In genomic region chrX:56233100-56233499, GRCh38 we compare ENCODE assay signal across 8 cellular contexts. TPM values are rescaled to one million over a fixed set of nuclear protein-coding genes. Genes with fewer than 3 reads are reported as not detected.
DNase-seq lines count a peak whose midpoint lies in the region; ATAC-seq and TF ChIP-seq lines count a peak whose summit lies in the region.

No MANE protein-coding gene starts in this region.

- H3K27me3 Mint-ChIP-seq in activated T-cell treated with anti-CD3 and anti-CD28 coated beads, Interleukin-2, amount 50 U/mL, for 4 hours (ENCODE audit: low read depth): no peaks in the 10 kb centered on the region

- H3K27ac ChIP-seq in lower lobe of right lung (peak overlapping the region; percentile 75), transverse colon (peak overlapping the region; percentile 71 to 80 (median 74)), RWPE1 (no peak overlapping the region)

- TF ChIP-seq EP300 in transverse colon (IDR thresholded peaks at IDR 0.05; ENCODE audit: low read depth): no peak

- H3K4me3 Mint-ChIP-seq in activated T-cell treated with anti-CD3 and anti-CD28 coated beads, Interleukin-2, amount 50 U/mL, for 4 hours: peak overlapping the region; percentile 81

- 62% methylated on average over 17 of the region's 17 CpGs; no CpG with 5 or more reads in 1 of the 2 donors for WGBS in transverse colon (ENCODE audit: low coverage in 1 of 2), 2 donors

- no peaks in the 10 kb centered on the region for H3K9me3 ChIP-seq in lower lobe of right lung
- H3K9me3 ChIP-seq in transverse colon: no peaks in the 10 kb centered on the region

- H3K4me3 ChIP-seq in lower lobe of right lung: peak overlapping the region; percentile 63
- H3K4me3 ChIP-seq in transverse colon: peak overlapping the region; percentile 3 to 51 (median 29)

- in situ Hi-C loops in transverse colon (cut with MboI; ENCODE audit: low pct_ligation_motif_present in 1 of 4, low pct_unique_long_range_greater_than_20kb in 1 of 4, low sequenced_read_pairs in 3 of 4): no loop called here

- no peaks in the 10 kb centered on the region for H3K4me1 ChIP-seq in lower lobe of right lung
- peaks cover 0 to 20% (median 4%) of the 10 kb centered on the region in 4 donors for H3K4me1 ChIP-seq in transverse colon

- intact Hi-C loops in lower lobe of right lung (cut with DNase I): no loop called here
- intact Hi-C loops in transverse colon (cut with DNase I; ENCODE audit: low total_unique reads): no loop called here

- ATAC-seq in activated T-cell treated with anti-CD3 and anti-CD28 coated beads, Interleukin-2, amount 50 U/mL, for 4 hours: no peak
- ATAC-seq in lower lobe of right lung (peak; percentile 77 to 80), HG03354 (IDR thresholded peaks at IDR 0.05; ENCODE audit: poor library complexity, severe bottlenecking, unreplicated experiment) (no peak)

- TF ChIP-seq CTCF in lower lobe of right lung (IDR thresholded peaks at IDR 0.05) (no peak), transverse colon (IDR thresholded peaks at IDR 0.05) (no peak), RWPE1 (conservative IDR thresholded peaks at IDR 0.05; ENCODE audit: low read depth) (no peak)

- no peak for TF ChIP-seq POLR2A in transverse colon (IDR thresholded peaks at IDR 0.05)

- POLR2A ChIA-PET in RWPE1 (lab: Yijun Ruan, JAX; ENCODE audit: low non-redundant PET): no interaction called here

- DNase-seq in activated T-cell treated with anti-CD3 and anti-CD28 coated beads, Interleukin-2, amount 50 U/mL, for 4 hours: no peak
- no peak for DNase-seq in activated T-cell treated with anti-CD3 and anti-CD28 coated beads, Interleukin-2, amount 50 U/mL, for 1 hour
- peak; percentile 15 for DNase-seq in cerebellar cortex (ENCODE audit: low spot score)
- no peak for DNase-seq in lower lobe of right lung
- no peak for DNase-seq in transverse colon
- DNase-seq in NCI-H524 treated with DMSO at 0.1 percent for 48 hours (lab: John Stamatoyannopoulos, UW): no peak
- DNase-seq in RWPE1 (ENCODE audit: low spot score): no peak

- no peaks in the 10 kb centered on the region for H3K36me3 Mint-ChIP-seq in activated T-cell treated with anti-CD3 and anti-CD28 coated beads, Interleukin-2, amount 50 U/mL, for 4 hours (ENCODE audit: insufficient read depth)

- no peaks in the 10 kb centered on the region for H3K9me3 Mint-ChIP-seq in activated T-cell treated with anti-CD3 and anti-CD28 coated beads, Interleukin-2, amount 50 U/mL, for 4 hours

- no peaks in the 10 kb centered on the region for H3K27me3 ChIP-seq in lower lobe of right lung (ENCODE audit: low read depth)
- H3K27me3 ChIP-seq in transverse colon: no peaks in the 10 kb centered on the region

- peaks cover 12% of the 10 kb centered on the region for H3K4me1 Mint-ChIP-seq in activated T-cell treated with anti-CD3 and anti-CD28 coated beads, Interleukin-2, amount 50 U/mL, for 4 hours (ENCODE audit: low read depth)

- CTCF ChIA-PET in RWPE1 (lab: Yijun Ruan, JAX): no interaction called here

- H3K36me3 ChIP-seq in lower lobe of right lung (no peaks in the 10 kb centered on the region), transverse colon (no peaks in the 10 kb centered on the region)

RNA-seq across cellular contexts. Expression of gene KLF8, which starts 0.9 kb away (rescaled TPM):
- total RNA-seq in activated T-cell treated with anti-CD3 and anti-CD28 coated beads, Interleukin-2, amount 50 U/mL, for 4 hours: 1 to 10 TPM in 1 of 3 donors, under 1 TPM in 2; 0.48 to 1.7 (median 0.79) TPM
- 17.7 TPM for total RNA-seq in lower lobe of right lung
- 10 to 100 TPM in 1 of 4 donors, 1 to 10 TPM in 3; 2.3 to 20.5 (median 4.3) TPM for total RNA-seq in transverse colon

Comparison
In these comparisons a context has a peak if more than half of its experiments do, and no peak if none do; other contexts are left out.
1. ATAC-seq: peak in lower lobe of right lung (2 of 2); none in activated T-cell treated with anti-CD3 and anti-CD28 coated beads, Interleukin-2, amount 50 U/mL, for 4 hours (0 of 2) and HG03354 (single experiment).